ENCODE assay signal across 25 cellular contexts in genomic region chr10:116702165-116702564, GRCh38. TPM values are rescaled to one million over a fixed set of nuclear protein-coding genes. Genes with fewer than 3 reads are reported as not detected.
DNase-seq lines count a peak whose midpoint lies in the region; ATAC-seq, FAIRE-seq and TF ChIP-seq lines count a peak whose summit lies in the region.
"Had no signal": no experiment of that assay in that cellular context is flagged by ENCODE, and none has a peak within 500 bp of the region (broad histone marks: within the 10 kb centered on the region; RNA-seq: fewer than 3 reads in every experiment).

No MANE protein-coding gene starts in this region.

- intact Hi-C loops in K562 (cut with micrococcal nuclease) (no loop called here), upper lobe of right lung (cut with DNase I) (no loop called here)

- no peak for FAIRE-seq in K562 (lab: Jason Lieb, UNC)
- FAIRE-seq: A549, D721Med, GM12878 had no signal

- H4K20me1 ChIP-seq in K562 (replicated peaks; ENCODE audit: control insufficient read depth, insufficient read depth, low read length): no peaks in the 10 kb centered on the region
- H4K20me1 ChIP-seq: BLaER1 treated with 17β-estradiol and CSF1 and Interleukin-3, amounts not matched to agents 10 nM and 100 nM had no signal

- no peak overlapping the region for H4K91ac ChIP-seq in neuronal stem cell (ENCODE audit: low read depth, low read length, poor library complexity)

- no peak overlapping the region for H2BK12ac ChIP-seq in neuronal stem cell (ENCODE audit: low read length)

- no peak for TF ChIP-seq POLR2A in K562 (conservative IDR thresholded peaks at IDR 0.05)

- no peak overlapping the region for H2BK15ac ChIP-seq in neuronal stem cell (ENCODE audit: low read length)

- no peak overlapping the region for H3K14ac ChIP-seq in neuronal stem cell (ENCODE audit: low read length)

- in situ Hi-C loops in K562 (cut with MboI): no loop called here

- no peak overlapping the region for H4K8ac ChIP-seq in neuronal stem cell (ENCODE audit: low read depth, low read length)

- no peaks in the 10 kb centered on the region for H3K9me1 ChIP-seq in K562 (ENCODE audit: control insufficient read depth, insufficient read depth, low read length)

- H2BK5ac ChIP-seq in neuronal stem cell (ENCODE audit: low read length): no peak overlapping the region

- H3K9me3 ChIP-seq in K562 (replicated peaks; ENCODE audit: control insufficient read depth, insufficient read depth, low read depth, low read length) (no peaks in the 10 kb centered on the region), neuronal stem cell (replicated peaks in 1 of 2; ENCODE audit: control insufficient read depth in 2 of 2, insufficient read depth in 1 of 2, low read depth in 1 of 2, low read length in 2 of 2) (no peaks in the 10 kb centered on the region), upper lobe of right lung (no peaks in the 10 kb centered on the region)
- H3K9me3 ChIP-seq: A549; BE2C; BLaER1 treated with 17β-estradiol and CSF1 and Interleukin-3, amounts not matched to agents 10 nM and 100 nM had no signal

- CTCF ChIA-PET in K562 (lab: Yijun Ruan, JAX; ENCODE audit: low intra/inter-chr PET ratio): no interaction called here

- H3K4me1 ChIP-seq in K562 (replicated peaks in 1 of 2; ENCODE audit: control insufficient read depth in 2 of 2, insufficient read depth in 2 of 2, low read length in 2 of 2) (no peaks in the 10 kb centered on the region), neuronal stem cell (ENCODE audit: control insufficient read depth in 2 of 2, insufficient read depth in 1 of 2, low read depth in 1 of 2, low read length in 2 of 2) (peaks cover 0 to 9% of the 10 kb centered on the region in 2 donors), upper lobe of right lung (no peaks in the 10 kb centered on the region)
- H3K4me1 ChIP-seq: A549; BE2C; BLaER1 treated with 17β-estradiol and CSF1 and Interleukin-3, amounts not matched to agents 10 nM and 100 nM had no signal

- H3K4me2 ChIP-seq in K562 (ENCODE audit: insufficient read depth, low read length): no peak overlapping the region
- no peak overlapping the region for H3K4me2 ChIP-seq in neuronal stem cell (ENCODE audit: insufficient read depth, low read length, poor library complexity, severe bottlenecking)
- H3K4me2 ChIP-seq: A549; BLaER1 treated with 17β-estradiol and CSF1 and Interleukin-3, amounts not matched to agents 10 nM and 100 nM; GM23338 had no signal

- no peak for TF ChIP-seq RAD21 in K562 (CRISPR knock-in tag; conservative IDR thresholded peaks at IDR 0.05 in 1 of 2, IDR thresholded peaks at IDR 0.05 in 1 of 2)

- H3K23ac ChIP-seq in neuronal stem cell (ENCODE audit: low read depth, low read length, poor library complexity): no peak overlapping the region

- peaks cover 3% of the 10 kb centered on the region for H3K79me1 ChIP-seq in neuronal stem cell (ENCODE audit: low read depth, low read length)

- TF ChIP-seq CTCF in K562 (IDR thresholded peaks at IDR 0.05 in 2 of 3, conservative IDR thresholded peaks at IDR 0.05 in 1 of 3; ENCODE audit: insufficient read depth in 2 of 3, low read depth in 1 of 3, low read length in 3 of 3) (no peak), upper lobe of right lung (IDR thresholded peaks at IDR 0.05) (no peak)

- H3K27me3 ChIP-seq in K562 (ENCODE audit: control insufficient read depth in 2 of 2, insufficient read depth in 2 of 2, low read length in 2 of 2) (peaks cover 0 to 5% of the 10 kb centered on the region in 2 experiments; a peak in 2 of 5 replicates), neuronal stem cell (ENCODE audit: control insufficient read depth in 3 of 3, insufficient read depth in 3 of 3, low read depth in 1 of 3, low read length in 3 of 3) (no peaks in the 10 kb centered on the region), upper lobe of right lung (no peaks in the 10 kb centered on the region)
- H3K27me3 ChIP-seq: BE2C; BLaER1 treated with 17β-estradiol and CSF1 and Interleukin-3, amounts not matched to agents 10 nM and 100 nM had no signal

- H2AFZ ChIP-seq in K562 (ENCODE audit: low read depth, low read length): no peak overlapping the region
- H2AFZ ChIP-seq in neuronal stem cell (ENCODE audit: low read length): no peak overlapping the region
- H2AFZ ChIP-seq: GM23338 had no signal

- no peaks in the 10 kb centered on the region for H3K79me2 ChIP-seq in K562 (ENCODE audit: control insufficient read depth, insufficient read depth, low read length)

- DNase-seq in HuH-7 (ENCODE audit: low spot score) (peak; percentile 19), K562 (ENCODE audit: extremely low read depth in 1 of 4, low spot score in 3 of 4) (no peak), neuronal stem cell (ENCODE audit: low spot score) (no peak), upper lobe of right lung (peak; percentile 59), NOMO-1 treated with DMSO at 0.1 percent for 48 hours (lab: John Stamatoyannopoulos, UW; ENCODE audit: unreplicated experiment) (no peak)
- DNase-seq in stimulated activated naive CD8-positive, alpha-beta T cell treated with anti-CD3 and anti-CD28 coated beads, Interleukin-15, Interleukin-2, amounts not matched to agents 100 U/mL and 50 U/mL, for 24 hours: no peak
- DNase-seq: 8988T; ACHN; AML-193; BE2C; CD4-positive, alpha-beta T cell; CD8-positive, alpha-beta memory T cell; DMS 273 treated with DMSO at 0.1 percent for 48 hours; DMS79; EL; GDM1; H9 had no signal

- no TSS peak for BruUV-seq in K562 (replicated peaks; lab: Mats Ljungman, UMichigan)

- H3K27ac ChIP-seq in K562 (ENCODE audit: extremely low read depth, low read depth, low read length) (no peak overlapping the region), neuronal stem cell (replicated peaks; ENCODE audit: low read length) (no peak overlapping the region), upper lobe of right lung (no peak overlapping the region)
- H3K27ac ChIP-seq: A549; BLaER1 treated with 17β-estradiol and CSF1 and Interleukin-3, amounts not matched to agents 10 nM and 100 nM had no signal

- no peak overlapping the region for H3K18ac ChIP-seq in neuronal stem cell (ENCODE audit: low read length)

- ATAC-seq in K562 (no peak), upper lobe of right lung (no peak), HG02610 (IDR thresholded peaks at IDR 0.05; ENCODE audit: unreplicated experiment) (no peak)
- no peak for ATAC-seq in stimulated activated naive CD8-positive, alpha-beta T cell treated with anti-CD3 and anti-CD28 coated beads, Interleukin-15, Interleukin-2, amounts not matched to agents 100 U/mL and 50 U/mL, for 24 hours
- ATAC-seq: A549, GM12878, GM23338, HCT116 had no signal

- H3K36me3 ChIP-seq in K562 (ENCODE audit: control insufficient read depth, insufficient read depth, low read length) (no peaks in the 10 kb centered on the region), neuronal stem cell (replicated peaks in 1 of 2; ENCODE audit: control insufficient read depth in 2 of 2, insufficient read depth in 2 of 2, low read length in 2 of 2) (no peaks in the 10 kb centered on the region), upper lobe of right lung (no peaks in the 10 kb centered on the region)
- H3K36me3 ChIP-seq: BE2C; BLaER1 treated with 17β-estradiol and CSF1 and Interleukin-3, amounts not matched to agents 10 nM and 100 nM had no signal

- H3K4me3 ChIP-seq in K562 (no peak overlapping the region), neuronal stem cell (ENCODE audit: low read length in 2 of 2) (no peak overlapping the region), upper lobe of right lung (no peak overlapping the region)
- H3K4me3 ChIP-seq: A549; BLaER1 treated with 17β-estradiol and CSF1 and Interleukin-3, amounts not matched to agents 10 nM and 100 nM; GM12878; GM23338 had no signal

- WGBS in K562 (ENCODE audit: insufficient coverage, low coverage, missing lambda C conversion rate): 0% methylated on average over 8 of the region's 9 CpGs
- WGBS in neuronal stem cell (ENCODE audit: extremely low coverage in 2 of 2, insufficient read length in 2 of 2, insufficient replicate concordance in 1 of 2), 2 donors: no CpG with 5 or more reads among the region's 9 CpGs

- POLR2A ChIA-PET in K562 (lab: Yijun Ruan, JAX): interaction anchor here (0.7 kb wide), 1 partner anchor 282 kb away, joined by 3 read pairs; no protein-coding TSS in a partner anchor

- H3K9ac ChIP-seq in K562 (ENCODE audit: insufficient read depth in 1 of 2, low read depth in 2 of 2, low read length in 2 of 2): no peak overlapping the region
- no peak overlapping the region for H3K9ac ChIP-seq in neuronal stem cell (ENCODE audit: low read depth, low read length, poor library complexity)
- H3K9ac ChIP-seq: BLaER1 treated with 17β-estradiol and CSF1 and Interleukin-3, amounts not matched to agents 10 nM and 100 nM had no signal

- H2AK5ac ChIP-seq in neuronal stem cell (ENCODE audit: low read depth, low read length): peak overlapping the region; percentile 4

- TF ChIP-seq EP300 in K562 (IDR thresholded peaks at IDR 0.05; ENCODE audit: low read length): no peak

- no peak overlapping the region for H3K4ac ChIP-seq in neuronal stem cell (ENCODE audit: low read length)

- no peak overlapping the region for H2BK120ac ChIP-seq in neuronal stem cell (ENCODE audit: low read depth, low read length)

TF ChIP-seq in K562, 482 proteins besides CTCF, POLR2A, EP300 and RAD21 (continues in another document):
- TF ChIP-seq KLF13 (tag; IDR thresholded peaks at IDR 0.05; ENCODE audit: borderline replicate concordance, low read depth) (no peak), ETV5 (CRISPR knock-in tag; IDR thresholded peaks at IDR 0.05; ENCODE audit: low read depth) (no peak), NCOA4 (IDR thresholded peaks at IDR 0.05; ENCODE audit: partially characterized antibody) (no peak)

RNA-seq across cellular contexts. Expression of gene HSPA12A, which starts 40.2 kb away (rescaled TPM):
- total RNA-seq in K562 (2011; cell fraction: chromatin; rRNA removed; ENCODE audit: low replicate concordance): 0.55 and 0.65 TPM in 2 replicates
- 0.33 and 0.66 TPM in 2 replicates for total RNA-seq in K562 (2011; cell fraction: nucleolus; rRNA removed)
- 0.38 TPM in 1 of 2 replicates, not detected in the other for total RNA-seq in K562 (2011; cell fraction: nucleoplasm; rRNA removed)
- total RNA-seq in K562 (2014; rRNA removed) (0.04 TPM in 1 of 2 replicates, not detected in the other), K562 (2014; rRNA removed; fragmentation: Illumina TruSeq; extraction: Trizol) (0.04 TPM in 1 of 2 replicates, not detected in the other), K562 (2015; rRNA removed; fragmentation: Illumina TruSeq; extraction: Trizol) (0.11 TPM in 1 of 2 replicates, not detected in the other), K562 (2021) (0.09 and 0.29 TPM in 2 replicates), upper lobe of right lung (7.4 TPM)
- polyA plus RNA-seq in K562 (2011; rRNA removed) (0.07 and 0.18 TPM in 2 replicates), K562 (2014; fragmentation: Illumina TruSeq; extraction: Trizol) (0.03 TPM in 1 of 2 replicates, not detected in the other), K562 (2014; fragmentation: Nextera tagmentation; extraction: Ambion mirVana) (under 1 TPM in 1 of 2 experiments, not detected in 1; 0.01 TPM), K562 (2014; rRNA removed) (0.08 TPM in 1 of 2 replicates, not detected in the other)
- polyA plus RNA-seq in K562 (2011; cell fraction: cytosol; rRNA removed): 0.01 TPM in 2 replicates
- 0.10 and 0.52 TPM in 2 replicates for polyA plus RNA-seq in K562 (2011; cell fraction: nucleus; rRNA removed)
- polyA plus RNA-seq in K562 (2012): 0.07 and 0.08 TPM in 2 replicates
- 0.24 and 0.28 TPM in 2 replicates for polyA minus RNA-seq in K562 (2011; rRNA and poly(A)+ RNA removed)
- polyA minus RNA-seq in K562 (2011; cell fraction: cytosol; rRNA and poly(A)+ RNA removed): not detected in 2 replicates
- 0.11 TPM in 1 of 2 replicates, not detected in the other for polyA minus RNA-seq in K562 (2011; cell fraction: nucleus; rRNA and poly(A)+ RNA removed)
- 3.1 TPM for polyA plus RNA-seq in neuronal stem cell (2013, experiment 1 of 2)
- polyA plus RNA-seq in neuronal stem cell (2013, experiment 2 of 2): 3.2 TPM
- polyA plus RNA-seq: CD14-positive monocyte; CD8-positive, alpha-beta memory T cell had no signal

Comparison
In these comparisons a context has a peak if more than half of its experiments do, and no peak if none do; other contexts are left out.
1. DNase-seq: peak in HuH-7 (single experiment) and upper lobe of right lung (single experiment); none in K562 (0 of 4), neuronal stem cell (single experiment), stimulated activated naive CD8-positive, alpha-beta T cell treated with anti-CD3 and anti-CD28 coated beads, Interleukin-15, Interleukin-2, amounts not matched to agents 100 U/mL and 50 U/mL, for 24 hours (single experiment) and NOMO-1 treated with DMSO at 0.1 percent for 48 hours (single experiment).